In the genomic region with DNA sequence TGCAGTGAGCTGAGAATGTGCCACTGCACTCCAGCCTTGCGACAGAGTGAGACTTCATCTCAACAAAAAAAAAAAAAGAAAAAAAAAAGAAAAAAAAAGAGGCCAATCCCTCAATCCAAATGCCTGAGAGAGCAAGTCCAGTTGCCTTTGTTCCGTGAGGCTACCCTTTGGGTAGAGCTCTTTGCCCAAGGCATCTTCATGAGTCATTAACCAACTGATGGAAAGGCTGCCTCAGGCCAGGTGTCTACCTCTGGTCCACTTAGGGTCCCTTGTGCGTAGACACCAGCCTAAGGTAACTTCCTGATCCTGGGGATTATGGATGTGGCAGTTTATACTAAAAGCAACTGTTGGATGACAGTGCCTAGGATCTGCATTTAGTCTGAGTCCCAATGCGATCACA, we compare ENCODE assay signal across 21 cellular contexts. TPM values are rescaled to one million over a fixed set of nuclear protein-coding genes. Genes with fewer than 3 reads are reported as not detected.
A peak's percentile ranks its signal among the peaks of the same experiment; 100 is the strongest.
DNase-seq lines count a peak whose midpoint lies in the region; ATAC-seq and TF ChIP-seq lines count a peak whose summit lies in the region.
"Had no signal": no experiment of that assay in that cellular context is flagged by ENCODE, and none has a peak within 500 bp of the region (broad histone marks: within the 10 kb centered on the region; RNA-seq: fewer than 3 reads in every experiment).

No MANE protein-coding gene starts in this region.

- 93% methylated on average over 3 of the region's 4 CpGs for whole genome bisulfite sequencing in mammary epithelial cell (ENCODE audit: low coverage, missing lambda C conversion rate)
- 93% methylated on average over 4 of the region's 4 CpGs for WGBS in hepatocyte (ENCODE audit: low lambda C conversion rate, missing lambda C conversion rate)
- 93 to 97% methylated on average over 4 of the region's 4 CpGs for WGBS in tibial nerve, 2 donors

- intact Hi-C loops in MCF 10A (cut with micrococcal nuclease) (no loop called here), mammary epithelial cell (cut with micrococcal nuclease) (no loop called here)

- no peak for TF ChIP-seq CTCF in MCF 10A (IDR thresholded peaks at IDR 0.05; ENCODE audit: unreplicated experiment)
- TF ChIP-seq CTCF in mammary epithelial cell (conservative IDR thresholded peaks at IDR 0.05 in 1 of 2, IDR thresholded peaks at IDR 0.05 in 1 of 2; ENCODE audit: extremely low read depth in 1 of 2, insufficient read depth in 1 of 2, low read depth in 1 of 2, low read length in 2 of 2): no peak
- TF ChIP-seq CTCF in RWPE2 (IDR thresholded peaks at IDR 0.05; ENCODE audit: poor library complexity, severe bottlenecking): no peak
- no peak for TF ChIP-seq CTCF in fibroblast of lung (conservative IDR thresholded peaks at IDR 0.05 in 1 of 2, IDR thresholded peaks at IDR 0.05 in 1 of 2; ENCODE audit: low read depth in 1 of 2, low read length in 2 of 2)
- TF ChIP-seq CTCF in hepatocyte (IDR thresholded peaks at IDR 0.05; ENCODE audit: poor library complexity): no peak
- no peak for TF ChIP-seq CTCF in tibial nerve (IDR thresholded peaks at IDR 0.05)

- H3K9me3 Mint-ChIP-seq in MCF 10A (ENCODE audit: unreplicated experiment): no peaks in the 10 kb centered on the region
- H3K9me3 Mint-ChIP-seq: CD8-positive, alpha-beta memory T cell had no signal

- H3K27me3 ChIP-seq in mammary epithelial cell (ENCODE audit: insufficient read depth, low read length): no peaks in the 10 kb centered on the region
- H3K27me3 ChIP-seq in RWPE2 (ENCODE audit: insufficient read depth, poor library complexity, severe bottlenecking): no peaks in the 10 kb centered on the region
- no peaks in the 10 kb centered on the region for H3K27me3 ChIP-seq in fibroblast of lung (ENCODE audit: control insufficient read depth, insufficient read depth, low read length)
- no peaks in the 10 kb centered on the region for H3K27me3 ChIP-seq in hepatocyte
- no peaks in the 10 kb centered on the region for H3K27me3 ChIP-seq in tibial nerve
- H3K27me3 ChIP-seq: Peyer's patch had no signal

- H3K4me1 ChIP-seq in mammary epithelial cell (ENCODE audit: insufficient read depth, low read length) (peaks cover 5% of the 10 kb centered on the region), RWPE2 (ENCODE audit: insufficient read depth, poor library complexity, severe bottlenecking) (peaks cover 30% of the 10 kb centered on the region), fibroblast of lung (ENCODE audit: control insufficient read depth, extremely low read depth, insufficient read depth, low read length) (peaks cover 8% of the 10 kb centered on the region), hepatocyte (ENCODE audit: insufficient read depth) (no peaks in the 10 kb centered on the region), tibial nerve (peaks cover 0 to 23% (median 10%) of the 10 kb centered on the region in 4 donors)
- H3K4me1 ChIP-seq: Peyer's patch had no signal

- H3K4me2 ChIP-seq in mammary epithelial cell (ENCODE audit: insufficient read depth, low read depth, low read length) (no peak overlapping the region), fibroblast of lung (ENCODE audit: extremely low read depth, insufficient read depth, low read length) (no peak overlapping the region), hepatocyte (no peak overlapping the region)

- POLR2A ChIA-PET in MCF 10A (lab: Yijun Ruan, JAX): interaction anchor here (0.7 to 1.2 kb wide), 4 partner anchors 20 to 94 kb away, joined by 3 to 4 read pairs (median 3); no protein-coding TSS in a partner anchor

- DNase-seq in MCF 10A (ENCODE audit: unreplicated experiment) (no peak), mammary epithelial cell (no peak), RWPE2 (ENCODE audit: low spot score) (no peak), fibroblast of lung (ENCODE audit: low read depth in 2 of 2) (no peak), pons (ENCODE audit: low spot score) (no peak), hepatocyte (ENCODE audit: low spot score) (no peak), tibial nerve (ENCODE audit: low spot score in 2 of 2) (no peak)
- DNase-seq: Calu3; CD8-positive, alpha-beta memory T cell; DMS153; H7; NCI-H1092 treated with DMSO at 0.1 percent for 48 hours; NCI-H2029 treated with DMSO at 0.1 percent for 48 hours; NCI-H345; NCI-H524 treated with DMSO at 0.1 percent for 48 hours; NCI-H82; Peyer's patch; Right ventricle myocardium superior had no signal

- H3K36me3 Mint-ChIP-seq in MCF 10A (ENCODE audit: insufficient read depth, unreplicated experiment): no peaks in the 10 kb centered on the region
- H3K36me3 Mint-ChIP-seq: CD8-positive, alpha-beta memory T cell had no signal

- no peaks in the 10 kb centered on the region for H4K20me1 ChIP-seq in mammary epithelial cell (ENCODE audit: insufficient read depth, low read length)
- no peaks in the 10 kb centered on the region for H4K20me1 ChIP-seq in fibroblast of lung (ENCODE audit: control insufficient read depth, extremely low read depth, insufficient read depth, low read length)
- H4K20me1 ChIP-seq in hepatocyte (ENCODE audit: insufficient read depth, poor library complexity, severe bottlenecking): no peaks in the 10 kb centered on the region

- no peak overlapping the region for H2AFZ ChIP-seq in mammary epithelial cell (ENCODE audit: low read depth, low read length)
- no peak overlapping the region for H2AFZ ChIP-seq in fibroblast of lung (ENCODE audit: low read length)
- no peak overlapping the region for H2AFZ ChIP-seq in hepatocyte

- peak overlapping the region; percentile 38 for H3K27ac Mint-ChIP-seq in MCF 10A (ENCODE audit: low read depth, unreplicated experiment)
- H3K27ac Mint-ChIP-seq: CD8-positive, alpha-beta memory T cell had no signal

- TF ChIP-seq EP300 in tibial nerve (IDR thresholded peaks at IDR 0.05): no peak

- CTCF ChIA-PET in MCF 10A (lab: Yijun Ruan, JAX) (interaction anchor here (0.6 to 0.9 kb wide), 2 partner anchors 22 to 202 kb away, joined by 5 read pairs; no protein-coding TSS in a partner anchor), mammary epithelial cell (lab: Charles Lee; ENCODE audit: low non-redundant PET) (no interaction called here)

- no peaks in the 10 kb centered on the region for H3K27me3 Mint-ChIP-seq in MCF 10A (ENCODE audit: insufficient read depth, unreplicated experiment)

- no peak overlapping the region for H3K4me3 ChIP-seq in mammary epithelial cell (replicated peaks in 1 of 3; ENCODE audit: insufficient read depth in 1 of 3, low read depth in 2 of 3, low read length in 3 of 3)
- H3K4me3 ChIP-seq in RWPE2 (ENCODE audit: severe bottlenecking): no peak overlapping the region
- H3K4me3 ChIP-seq in fibroblast of lung (replicated peaks in 1 of 4; ENCODE audit: control extremely low read depth in 1 of 4, insufficient read depth in 1 of 4, low read depth in 3 of 4, low read length in 4 of 4): no peak overlapping the region
- H3K4me3 ChIP-seq in hepatocyte: no peak overlapping the region
- H3K4me3 ChIP-seq in tibial nerve: no peak overlapping the region
- H3K4me3 ChIP-seq: Peyer's patch had no signal

- H3K79me2 ChIP-seq in mammary epithelial cell (ENCODE audit: insufficient read depth, low read length) (no peaks in the 10 kb centered on the region), fibroblast of lung (ENCODE audit: control insufficient read depth, insufficient read depth, low read length) (no peaks in the 10 kb centered on the region), hepatocyte (no peaks in the 10 kb centered on the region)

- peaks cover 27% of the 10 kb centered on the region for H3K4me1 Mint-ChIP-seq in MCF 10A (ENCODE audit: insufficient read depth, unreplicated experiment)
- H3K4me1 Mint-ChIP-seq: CD8-positive, alpha-beta memory T cell had no signal

- BruUV-seq in MCF 10A (replicated peaks; lab: Mats Ljungman, UMichigan): no TSS peak
- no TSS peak for BruUV-seq in mammary epithelial cell (replicated peaks; lab: Mats Ljungman, UMichigan)

- no peaks in the 10 kb centered on the region for H3K36me3 ChIP-seq in mammary epithelial cell (ENCODE audit: insufficient read depth, low read length)
- no peaks in the 10 kb centered on the region for H3K36me3 ChIP-seq in RWPE2 (ENCODE audit: low read depth)
- no peaks in the 10 kb centered on the region for H3K36me3 ChIP-seq in fibroblast of lung (ENCODE audit: control insufficient read depth, insufficient read depth, low read length)
- H3K36me3 ChIP-seq in hepatocyte (replicated peaks; ENCODE audit: insufficient read depth, low read depth): no peaks in the 10 kb centered on the region
- H3K36me3 ChIP-seq in tibial nerve: no peaks in the 10 kb centered on the region
- H3K36me3 ChIP-seq: Peyer's patch had no signal

- ATAC-seq in RWPE2 (ENCODE audit: low read depth) (no peak), GM19324 (IDR thresholded peaks at IDR 0.05; ENCODE audit: low FRiP score, unreplicated experiment) (no peak)

- in situ Hi-C loops in mammary epithelial cell (cut with MboI; ENCODE audit: low sequenced_read_pairs in 2 of 2): no loop called here

- dilution Hi-C loops in mammary epithelial cell (cut with HindIII; ENCODE audit: low sequenced_read_pairs): no loop called here

- H3K9me3 ChIP-seq in mammary epithelial cell (replicated peaks; ENCODE audit: insufficient read depth, low read length) (no peaks in the 10 kb centered on the region), RWPE2 (ENCODE audit: severe bottlenecking) (no peaks in the 10 kb centered on the region), fibroblast of lung (ENCODE audit: control insufficient read depth, insufficient read depth, low read depth, low read length) (no peaks in the 10 kb centered on the region), hepatocyte (ENCODE audit: low read depth) (no peaks in the 10 kb centered on the region), tibial nerve (no peaks in the 10 kb centered on the region)
- H3K9me3 ChIP-seq: Peyer's patch had no signal

- no peaks in the 10 kb centered on the region for H3K9me2 ChIP-seq in hepatocyte (replicated peaks; ENCODE audit: insufficient read depth)

- H3K27ac ChIP-seq in mammary epithelial cell (ENCODE audit: insufficient read depth, low read depth, low read length) (no peak overlapping the region), RWPE2 (ENCODE audit: poor library complexity, severe bottlenecking) (peak overlapping the region; percentile 74), fibroblast of lung (ENCODE audit: insufficient read depth, low read length) (peak overlapping the region; percentile 15), hepatocyte (no peak overlapping the region), tibial nerve (peak overlapping the region in 1 of 4 donors; percentile 51)
- H3K27ac ChIP-seq: 22Rv1, C4-2B, Peyer's patch had no signal

- H3K9ac ChIP-seq in mammary epithelial cell (ENCODE audit: insufficient read depth, low read length) (no peak overlapping the region), fibroblast of lung (ENCODE audit: insufficient read depth, low read length) (no peak overlapping the region)

- no peak overlapping the region for H3K4me3 Mint-ChIP-seq in MCF 10A (ENCODE audit: unreplicated experiment)

- TF ChIP-seq POLR2A in tibial nerve (IDR thresholded peaks at IDR 0.05): no peak

RNA-seq across cellular contexts. Expression of a gene that starts 20.7 kb away (rescaled TPM):
- total RNA-seq in MCF 10A (2022): 28.9 and 32.9 TPM in 2 replicates
- total RNA-seq in mammary epithelial cell: 10 to 100 TPM; 12.7 to 26.8 TPM
- 8.6 TPM for polyA plus RNA-seq in mammary epithelial cell
- 7.4 TPM for polyA minus RNA-seq in mammary epithelial cell
- total RNA-seq in fibroblast of lung: 7.2 and 8.1 TPM in 2 replicates
- polyA plus RNA-seq in fibroblast of lung: 10.8 and 14.1 TPM in 2 replicates
- polyA plus RNA-seq in fibroblast of lung (2012): 15.5 and 20.3 TPM in 2 replicates
- 2.9 and 4.1 TPM in 2 replicates for polyA minus RNA-seq in fibroblast of lung (ENCODE audit: low replicate concordance)
- 24.1 and 25.7 TPM in 2 replicates for total RNA-seq in hepatocyte
- polyA plus RNA-seq in hepatocyte: 16.1 and 18.3 TPM in 2 replicates
- 10 to 100 TPM; 16.5 to 27.4 (median 24.2) TPM for total RNA-seq in tibial nerve

Comparison
In these comparisons a context has a peak if more than half of its experiments do, and no peak if none do; other contexts are left out.
1. H3K27ac ChIP-seq: peak in RWPE2 (single experiment) and fibroblast of lung (single experiment); none in mammary epithelial cell (single experiment) and hepatocyte (single experiment).